8 cellular contexts compared by ENCODE assay signal in the genomic region with DNA sequence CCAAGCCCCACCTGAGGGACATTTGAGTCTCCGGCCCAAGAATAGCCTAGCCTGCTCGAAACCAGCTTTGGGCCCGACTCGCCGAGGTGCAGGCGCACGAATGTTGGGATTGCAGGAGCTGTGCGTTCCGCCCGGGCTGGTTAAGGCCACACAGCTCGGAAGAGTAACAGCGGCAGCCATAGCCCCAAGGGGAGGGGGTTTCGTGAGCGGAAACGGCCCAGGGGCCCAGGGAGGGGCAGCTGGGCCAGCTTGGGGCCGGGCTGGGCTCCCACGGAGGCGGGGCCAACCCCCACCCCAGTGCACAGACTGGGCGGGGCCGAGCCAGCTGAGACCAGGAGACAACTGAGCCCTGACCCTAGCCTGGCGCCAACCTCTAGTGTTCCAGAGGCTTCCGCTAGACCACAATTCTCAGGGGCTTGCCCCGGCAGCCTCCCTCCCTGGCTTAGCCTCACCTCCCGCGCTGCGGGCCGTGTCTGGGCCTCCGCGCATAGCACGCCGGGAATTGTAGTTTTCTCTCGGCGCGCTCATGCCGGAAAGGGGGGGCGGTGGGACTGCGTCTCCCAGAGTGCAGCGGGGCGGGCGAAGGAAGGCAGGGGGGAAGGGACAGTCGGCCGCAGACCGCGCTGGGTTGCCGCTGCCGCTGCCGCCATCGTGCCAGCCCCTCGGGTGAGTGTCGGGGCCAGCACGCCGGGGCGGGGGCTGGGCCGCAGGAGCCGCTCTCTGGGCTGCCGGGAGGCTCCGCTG. TPM values are rescaled to one million over a fixed set of nuclear protein-coding genes. Genes with fewer than 3 reads are reported as not detected.
A peak's percentile ranks its signal among the peaks of the same experiment; 100 is the strongest.
DNase-seq lines count a peak whose midpoint lies in the region; ATAC-seq and TF ChIP-seq lines count a peak whose summit lies in the region.

A gene (plus strand): TSS at position 614 of the 744 bp plus-strand sequence. CDS start 18,198 bp downstream, outside the sequence.

- WGBS in esophagus, 2 donors: 1% methylated on average over 41 to 57 of the region's 57 CpGs

- in situ Hi-C loops in Panc1 (cut with HindIII; ENCODE audit: low pct_unique_long_range_greater_than_20kb, low sequenced_read_pairs): no loop called here

- peak within 1 kb of the TSS; percentile 92 for H3K4me3 Mint-ChIP-seq in activated T-cell treated with anti-CD3 and anti-CD28 coated beads, Interleukin-2, amount 50 U/mL, for 4 hours

- H3K9me3 ChIP-seq in Panc1 (ENCODE audit: control insufficient read depth, insufficient read depth, low read depth, low read length): no peaks in the 10 kb centered on the region
- H3K9me3 ChIP-seq in esophagus (ENCODE audit: control insufficient read depth in 2 of 2, insufficient read depth in 1 of 2, low read depth in 1 of 2, low read length in 1 of 2): no peaks in the 10 kb centered on the region
- no peaks in the 10 kb centered on the region for H3K9me3 ChIP-seq in muscle layer of colon (ENCODE audit: low read length)

- H3K36me3 Mint-ChIP-seq in activated T-cell treated with anti-CD3 and anti-CD28 coated beads, Interleukin-2, amount 50 U/mL, for 4 hours (ENCODE audit: insufficient read depth): peaks cover 4% of the 10 kb centered on the region

- intact Hi-C loops in Panc1 (cut with micrococcal nuclease; ENCODE audit: unreplicated experiment): no loop called here

- no TSS peak for BruUV-seq in Panc1 (replicated peaks; lab: Mats Ljungman, UMichigan)

- H3K36me3 ChIP-seq in Panc1 (ENCODE audit: control insufficient read depth, insufficient read depth, low read length) (no peaks in the 10 kb centered on the region; the same call in none of the 2 replicates), esophagus (ENCODE audit: control insufficient read depth in 2 of 2, insufficient read depth in 2 of 2, low read length in 1 of 2) (no peaks in the 10 kb centered on the region), muscle layer of colon (ENCODE audit: insufficient read depth, low read length) (no peaks in the 10 kb centered on the region)

- H3K27me3 Mint-ChIP-seq in activated T-cell treated with anti-CD3 and anti-CD28 coated beads, Interleukin-2, amount 50 U/mL, for 4 hours (ENCODE audit: low read depth): no peaks in the 10 kb centered on the region

- TF ChIP-seq CTCF in Panc1 (IDR thresholded peaks at IDR 0.05): no peak

- peaks cover 26% of the 10 kb centered on the region for H3K4me1 ChIP-seq in Panc1 (ENCODE audit: control insufficient read depth, insufficient read depth, low read length)
- peaks cover 4 to 24% of the 10 kb centered on the region in 2 donors for H3K4me1 ChIP-seq in esophagus (ENCODE audit: control insufficient read depth in 2 of 2, insufficient read depth in 2 of 2, low read length in 1 of 2)
- H3K4me1 ChIP-seq in muscle layer of colon (ENCODE audit: insufficient read depth, low read length): peaks cover 45% of the 10 kb centered on the region

- H3K4me3 ChIP-seq in Panc1 (ENCODE audit: low read depth in 2 of 2, low read length in 2 of 2): peak within 1 kb of the TSS; percentile 85 to 92
- peak within 1 kb of the TSS; percentile 82 to 92 for H3K4me3 ChIP-seq in esophagus (ENCODE audit: low read depth in 1 of 2, low read length in 2 of 2)
- H3K4me3 ChIP-seq in muscle layer of colon (ENCODE audit: low read depth in 1 of 2, low read length in 2 of 2): peak within 1 kb of the TSS; percentile 87 to 90

- H3K27me3 ChIP-seq in Panc1 (ENCODE audit: control insufficient read depth, insufficient read depth, low read length): no peaks in the 10 kb centered on the region
- H3K27me3 ChIP-seq in esophagus (ENCODE audit: control insufficient read depth in 1 of 2, insufficient read depth in 2 of 2, low read length in 2 of 2): no peaks in the 10 kb centered on the region
- no peaks in the 10 kb centered on the region for H3K27me3 ChIP-seq in muscle layer of colon (ENCODE audit: control insufficient read depth in 1 of 2, insufficient read depth in 2 of 2, low read length in 2 of 2)

- DNase-seq in DMS153 treated with DMSO at 0.1 percent for 48 hours (lab: John Stamatoyannopoulos, UW; ENCODE audit: unreplicated experiment) (peak; percentile 93), KG1 (lab: John Stamatoyannopoulos, UW) (peak; percentile 96), Panc1 (ENCODE audit: low read depth, low spot score) (no peak)
- DNase-seq in activated T-cell treated with anti-CD3 and anti-CD28 coated beads, Interleukin-2, amount 50 U/mL, for 4 hours: peak; percentile 93
- DNase-seq in stimulated activated CD8-positive, alpha-beta memory T cell treated with anti-CD3 and anti-CD28 coated beads, Interleukin-7, amount 100 ng/mL, for 4 hours (ENCODE audit: low read depth in 2 of 2): peak; percentile 90 to 93

- H3K9me3 Mint-ChIP-seq in activated T-cell treated with anti-CD3 and anti-CD28 coated beads, Interleukin-2, amount 50 U/mL, for 4 hours: no peaks in the 10 kb centered on the region

- H3K4me1 Mint-ChIP-seq in activated T-cell treated with anti-CD3 and anti-CD28 coated beads, Interleukin-2, amount 50 U/mL, for 4 hours (ENCODE audit: low read depth): peaks cover 47% of the 10 kb centered on the region

- peak within 1 kb of the TSS; percentile 80 for H3K9ac ChIP-seq in muscle layer of colon (ENCODE audit: low read length)

- ATAC-seq in GM21717 (IDR thresholded peaks at IDR 0.05; ENCODE audit: unreplicated experiment): peak; percentile 54
- peak; percentile 85 for ATAC-seq in Panc1
- ATAC-seq in activated T-cell treated with anti-CD3 and anti-CD28 coated beads, Interleukin-2, amount 50 U/mL, for 4 hours: peak; percentile 68

- H3K27ac ChIP-seq in Panc1 (ENCODE audit: low read length): peak within 1 kb of the TSS; percentile 93
- peak within 1 kb of the TSS; percentile 95 to 97 for H3K27ac ChIP-seq in esophagus (ENCODE audit: low read depth in 2 of 2, low read length in 1 of 2)
- H3K27ac ChIP-seq in muscle layer of colon (ENCODE audit: low read depth, low read length): peak within 1 kb of the TSS; percentile 99

- CTCF ChIA-PET in Panc1 (lab: Charles Lee): no interaction called here

- POLR2A ChIA-PET in Panc1 (lab: Charles Lee): no interaction called here

RNA-seq across cellular contexts. Expression of the gene that starts here (rescaled TPM):
- total RNA-seq in Panc1 (2021; ENCODE audit: unreplicated experiment): 119 TPM
- 166 TPM for polyA plus RNA-seq in Panc1 (2012; ENCODE audit: insufficient read length)
- total RNA-seq in activated T-cell treated with anti-CD3 and anti-CD28 coated beads, Interleukin-2, amount 50 U/mL, for 4 hours: 100 to 1,000 TPM; 170 to 182 (median 182) TPM
- polyA plus RNA-seq in esophagus: 100 to 1,000 TPM in 1 of 2 donors, 10 to 100 TPM in 1; 95.4 to 109 TPM
